ENCODE assay signal across 1 cellular context in genomic region chr14:37413504-37414003, GRCh38.
A peak's percentile ranks its signal among the peaks of the same experiment; 100 is the strongest.
TF ChIP-seq lines count a peak whose summit lies in the region.

No MANE protein-coding gene starts in this region.

TF ChIP-seq in HepG2, 621 proteins besides CTCF, POLR2A, EP300 and RAD21 (continued from another document and continues in another):
- TF ChIP-seq ZBTB46 (CRISPR knock-in tag; IDR thresholded peaks at IDR 0.05; ENCODE audit: borderline replicate concordance) (no peak), ZNF564 (CRISPR knock-in tag; IDR thresholded peaks at IDR 0.05) (no peak), CBX2 (IDR thresholded peaks at IDR 0.05; ENCODE audit: low read depth, low read length) (no peak), CBX2 (CRISPR knock-in tag; IDR thresholded peaks at IDR 0.05; ENCODE audit: low read depth) (no peak), FOXO1 (CRISPR knock-in tag; IDR thresholded peaks at IDR 0.05) (no peak; the same call in 1 of the 2 replicates), NFKBIZ (CRISPR knock-in tag; IDR thresholded peaks at IDR 0.05) (no peak; the same call in 1 of the 2 replicates), DZIP1 (CRISPR knock-in tag; IDR thresholded peaks at IDR 0.05) (no peak), RXRB (CRISPR knock-in tag; IDR thresholded peaks at IDR 0.05; ENCODE audit: borderline replicate concordance) (peak; percentile 73), MLXIP (CRISPR knock-in tag; IDR thresholded peaks at IDR 0.05; ENCODE audit: borderline replicate concordance) (no peak), ZKSCAN8 (CRISPR knock-in tag; IDR thresholded peaks at IDR 0.05; ENCODE audit: borderline replicate concordance) (peak; percentile 22; the same call in 1 of the 2 replicates), ZNF138 (CRISPR knock-in tag; IDR thresholded peaks at IDR 0.05; ENCODE audit: low read depth) (no peak), CERS6 (CRISPR knock-in tag; IDR thresholded peaks at IDR 0.05) (no peak), RNF219 (CRISPR knock-in tag; IDR thresholded peaks at IDR 0.05) (no peak), DDIT3 (CRISPR knock-in tag; IDR thresholded peaks at IDR 0.05) (no peak; the same call in 1 of the 2 replicates), FOXM1 (CRISPR knock-in tag; IDR thresholded peaks at IDR 0.05) (no peak), ZFX (CRISPR knock-in tag; IDR thresholded peaks at IDR 0.05; ENCODE audit: low read depth) (no peak), KLF13 (CRISPR knock-in tag; IDR thresholded peaks at IDR 0.05) (no peak), PLSCR1 (CRISPR knock-in tag; IDR thresholded peaks at IDR 0.05; ENCODE audit: borderline replicate concordance) (no peak), FOXA3 (CRISPR knock-in tag; IDR thresholded peaks at IDR 0.05) (peak; percentile 97), ZBTB4 (CRISPR knock-in tag; IDR thresholded peaks at IDR 0.05; ENCODE audit: borderline replicate concordance) (no peak), SMARCE1 (IDR thresholded peaks at IDR 0.05; ENCODE audit: borderline replicate concordance) (no peak), KMT2B (CRISPR knock-in tag; IDR thresholded peaks at IDR 0.05) (no peak), MATR3 (CRISPR knock-in tag; IDR thresholded peaks at IDR 0.05) (no peak), ZSCAN30 (CRISPR knock-in tag; IDR thresholded peaks at IDR 0.05) (no peak), ZNF75D (CRISPR knock-in tag; IDR thresholded peaks at IDR 0.05; ENCODE audit: borderline replicate concordance) (no peak), ZNF740 (CRISPR knock-in tag; IDR thresholded peaks at IDR 0.05) (no peak), TIGD3 (CRISPR knock-in tag; IDR thresholded peaks at IDR 0.05; ENCODE audit: borderline replicate concordance) (0 out of 2 replicates have a peak, but pooled peaks have one; percentile 30), SMAD9 (CRISPR knock-in tag; IDR thresholded peaks at IDR 0.05) (no peak), BRD4 (CRISPR knock-in tag; IDR thresholded peaks at IDR 0.05) (no peak), ZNF704 (CRISPR knock-in tag; IDR thresholded peaks at IDR 0.05; ENCODE audit: borderline replicate concordance) (no peak), PRDM4 (CRISPR knock-in tag; IDR thresholded peaks at IDR 0.05; ENCODE audit: borderline replicate concordance) (no peak), PHF8 (CRISPR knock-in tag; IDR thresholded peaks at IDR 0.05) (no peak)
